1 cellular context compared by ENCODE assay signal in the genomic region with DNA sequence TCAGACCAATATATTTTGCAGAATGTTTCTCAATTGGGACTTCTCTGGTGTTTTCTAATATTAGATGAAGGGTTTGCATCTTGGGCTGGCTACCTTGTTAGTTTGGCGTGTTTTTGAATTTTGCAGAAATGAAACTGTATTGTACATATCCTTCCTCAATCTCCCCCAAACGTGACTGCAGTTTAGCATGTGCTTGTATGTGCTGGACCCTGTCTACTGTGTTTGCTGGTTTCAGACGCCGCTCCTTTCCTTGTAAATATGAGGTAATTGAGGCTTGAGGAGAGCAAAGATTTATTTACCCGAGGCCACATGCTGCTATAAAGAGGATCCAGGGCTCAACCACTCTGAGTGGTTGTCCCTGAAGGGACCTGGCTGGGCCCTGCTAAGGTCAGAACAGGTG.
TF ChIP-seq lines count a peak whose summit lies in the region.

No MANE protein-coding gene starts in this region.

TF ChIP-seq in GM12878, 131 proteins besides CTCF, POLR2A, EP300 and RAD21 (continued from another document):
- TF ChIP-seq, protein P1, sequence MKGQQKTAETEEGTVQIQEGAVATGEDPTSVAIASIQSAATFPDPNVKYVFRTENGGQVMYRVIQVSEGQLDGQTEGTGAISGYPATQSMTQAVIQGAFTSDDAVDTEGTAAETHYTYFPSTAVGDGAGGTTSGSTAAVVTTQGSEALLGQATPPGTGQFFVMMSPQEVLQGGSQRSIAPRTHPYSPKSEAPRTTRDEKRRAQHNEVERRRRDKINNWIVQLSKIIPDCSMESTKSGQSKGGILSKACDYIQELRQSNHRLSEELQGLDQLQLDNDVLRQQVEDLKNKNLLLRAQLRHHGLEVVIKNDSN (IDR thresholded peaks at IDR 0.05; ENCODE audit: borderline replicate concordance, extremely low read length, insufficient read depth, low read depth, low read length), result no peak
- TF ChIP-seq, protein P2, sequence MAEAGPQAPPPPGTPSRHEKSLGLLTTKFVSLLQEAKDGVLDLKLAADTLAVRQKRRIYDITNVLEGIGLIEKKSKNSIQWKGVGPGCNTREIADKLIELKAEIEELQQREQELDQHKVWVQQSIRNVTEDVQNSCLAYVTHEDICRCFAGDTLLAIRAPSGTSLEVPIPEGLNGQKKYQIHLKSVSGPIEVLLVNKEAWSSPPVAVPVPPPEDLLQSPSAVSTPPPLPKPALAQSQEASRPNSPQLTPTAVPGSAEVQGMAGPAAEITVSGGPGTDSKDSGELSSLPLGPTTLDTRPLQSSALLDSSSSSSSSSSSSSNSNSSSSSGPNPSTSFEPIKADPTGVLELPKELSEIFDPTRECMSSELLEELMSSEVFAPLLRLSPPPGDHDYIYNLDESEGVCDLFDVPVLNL (IDR thresholded peaks at IDR 0.05; ENCODE audit: low read depth, low read length), result no peak
